In genomic region chr1:231612393-231613089, GRCh38 we compare ENCODE assay signal across 1 cellular context.
TF ChIP-seq lines count a peak whose summit lies in the region.

No MANE protein-coding gene starts in this region.

TF ChIP-seq in GM12878, 131 proteins besides CTCF, POLR2A, EP300 and RAD21 (continued from another document):
- TF ChIP-seq CUX1 (IDR thresholded peaks at IDR 0.05; ENCODE audit: insufficient replicate concordance, low read depth, low read length) (peak; percentile 39), MEF2A (IDR thresholded peaks at IDR 0.05; ENCODE audit: insufficient read depth, low read depth, low read length) (peak; percentile 93), RBBP5 (conservative IDR thresholded peaks at IDR 0.05) (no peak), SUZ12 (IDR thresholded peaks at IDR 0.05; ENCODE audit: unreplicated experiment) (no peak), NFIC (IDR thresholded peaks at IDR 0.05; ENCODE audit: low read depth, low read length) (peak; percentile 56; the same call in 1 of the 2 replicates), NBN (IDR thresholded peaks at IDR 0.05) (peak; percentile 22; the same call in 1 of the 2 replicates), RUNX3 (IDR thresholded peaks at IDR 0.05; ENCODE audit: low read length) (peak; percentile 89), ZNF622 (IDR thresholded peaks at IDR 0.05) (no peak), SMAD1 (IDR thresholded peaks at IDR 0.05; ENCODE audit: low read depth, partially characterized antibody) (no peak)
TF ChIP-seq in GM12878: peak in this region for 17.
